Comparison of ENCODE assay signal across 21 cellular contexts in the genomic region with DNA sequence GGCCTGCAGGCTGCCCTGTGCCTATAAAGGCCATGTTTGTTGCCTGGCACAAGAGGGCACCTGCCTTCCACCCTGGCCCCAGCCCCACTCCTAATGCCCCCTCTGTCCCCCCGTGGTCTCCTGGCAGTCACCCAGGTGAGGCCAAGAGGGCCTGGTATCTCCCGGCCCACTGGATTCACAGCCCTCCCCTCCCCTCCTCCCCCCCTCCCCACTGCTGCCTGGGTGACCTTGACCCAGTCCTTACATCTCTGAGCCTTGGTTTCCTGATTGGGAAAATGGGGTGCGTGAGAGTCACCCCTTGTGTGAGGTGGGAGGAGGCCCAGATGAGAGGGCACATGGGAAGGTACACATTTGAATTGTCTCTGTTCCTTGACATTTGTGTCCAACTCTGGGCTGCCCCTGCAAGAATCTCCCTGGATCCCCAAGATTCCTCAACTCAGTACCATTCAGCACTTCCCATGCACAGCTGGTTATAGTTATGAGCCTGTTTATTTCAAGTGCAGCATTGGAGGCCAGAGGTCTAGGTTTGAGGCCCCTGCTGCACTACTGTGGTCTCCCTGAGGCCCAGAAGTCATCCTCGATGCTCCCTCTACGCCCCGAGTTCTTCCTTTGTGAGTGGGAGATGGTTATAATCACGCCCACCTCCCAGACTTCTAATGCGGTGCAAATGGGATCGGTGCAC. TPM values are rescaled to one million over a fixed set of nuclear protein-coding genes. Genes with fewer than 3 reads are reported as not detected.
"Had no signal": no experiment of that assay in that cellular context is flagged by ENCODE, and none has a peak within 500 bp of the region (broad histone marks: within the 10 kb centered on the region; RNA-seq: fewer than 3 reads in every experiment).

No MANE protein-coding gene starts in this region.

- H3K4me3 ChIP-seq: ovary, tibial artery had no signal

- H3K4me1 Mint-ChIP-seq: activated CD4-positive, alpha-beta T cell treated with anti-CD3 and anti-CD28 coated beads for 36 hours; activated naive CD8-positive, alpha-beta T cell treated with anti-CD3 and anti-CD28 coated beads for 36 hours had no signal

- H3K4me3 Mint-ChIP-seq: activated CD4-positive, alpha-beta T cell treated with anti-CD3 and anti-CD28 coated beads for 36 hours; activated CD8-positive, alpha-beta T cell treated with anti-CD3 and anti-CD28 coated beads for 36 hours; activated naive CD8-positive, alpha-beta T cell treated with anti-CD3 and anti-CD28 coated beads for 36 hours; T-helper 1 cell treated with Interleukin-12 subunit alpha and Interleukin-12 subunit beta and Interleukin-4 antibody, amounts not matched to agents 30 μg/mL and 1 μg/mL, for 36 hours had no signal

- H3K27ac ChIP-seq: epithelial cell of prostate, ovary, tibial artery, WERI-Rb-1 had no signal

- H3K36me3 Mint-ChIP-seq: activated naive CD8-positive, alpha-beta T cell treated with anti-CD3 and anti-CD28 coated beads for 36 hours had no signal

- H3K27ac Mint-ChIP-seq: activated CD4-positive, alpha-beta T cell treated with anti-CD3 and anti-CD28 coated beads for 36 hours; activated CD8-positive, alpha-beta T cell treated with anti-CD3 and anti-CD28 coated beads for 36 hours; activated naive CD8-positive, alpha-beta T cell treated with anti-CD3 and anti-CD28 coated beads for 36 hours; T-helper 1 cell treated with Interleukin-12 subunit alpha and Interleukin-12 subunit beta and Interleukin-4 antibody, amounts not matched to agents 30 μg/mL and 1 μg/mL, for 36 hours had no signal

- DNase-seq: activated CD4-positive, alpha-beta T cell treated with anti-CD3 and anti-CD28 coated beads for 36 hours; activated CD8-positive, alpha-beta memory T cell treated with anti-CD3 and anti-CD28 coated beads, Interleukin-2, amount 50 U/mL, for 48 hours; activated CD8-positive, alpha-beta T cell treated with anti-CD3 and anti-CD28 coated beads for 36 hours; activated gamma-delta T cell treated with Interleukin-2 at 50 U/mL for 16 hours; activated naive CD8-positive, alpha-beta T cell treated with anti-CD3 and anti-CD28 coated beads for 36 hours; anterior cingulate cortex; cerebellar nuclear complex; effector memory CD4-positive, alpha-beta T cell; kidney glomerular epithelial cell; left ventricle myocardium superior; mesenchymal stem cell; nephron progenitor cell; ovary; stimulated activated CD4-positive, alpha-beta T cell treated with anti-CD3 and anti-CD28 coated beads, Interleukin-2, amount 100 ng/mL, for 48 hours; stimulated activated naive CD4-positive, alpha-beta T cell; tibial artery; WERI-Rb-1 had no signal

- H3K36me3 ChIP-seq: ovary, tibial artery, WERI-Rb-1 had no signal

- H3K9me3 ChIP-seq: ovary, tibial artery had no signal

- H3K9me3 Mint-ChIP-seq: activated CD8-positive, alpha-beta T cell treated with anti-CD3 and anti-CD28 coated beads for 36 hours; activated naive CD8-positive, alpha-beta T cell treated with anti-CD3 and anti-CD28 coated beads for 36 hours; T-helper 1 cell treated with Interleukin-12 subunit alpha and Interleukin-12 subunit beta and Interleukin-4 antibody, amounts not matched to agents 30 μg/mL and 1 μg/mL, for 36 hours had no signal

- H3K27me3 ChIP-seq: ovary, tibial artery had no signal

RNA-seq across cellular contexts. Expression of gene TMEM270, which starts 58.9 kb away (rescaled TPM):
- total RNA-seq: activated CD4-positive, alpha-beta T cell treated with anti-CD3 and anti-CD28 coated beads for 36 hours; activated CD8-positive, alpha-beta T cell treated with anti-CD3 and anti-CD28 coated beads for 36 hours; activated naive CD8-positive, alpha-beta T cell treated with anti-CD3 and anti-CD28 coated beads for 36 hours; left ventricle myocardium superior; renal cortical epithelial cell; subcutaneous adipose tissue had no signal
- polyA plus RNA-seq: ovary had no signal
